ENCODE assay signal across 19 cellular contexts in genomic region chr5:146009020-146009419, GRCh38.
DNase-seq lines count a peak whose midpoint lies in the region; ATAC-seq, FAIRE-seq and TF ChIP-seq lines count a peak whose summit lies in the region.
"Had no signal": no experiment of that assay in that cellular context is flagged by ENCODE, and none has a peak within 500 bp of the region (broad histone marks: within the 10 kb centered on the region; RNA-seq: fewer than 3 reads in every experiment).

No MANE protein-coding gene starts in this region.

- TF ChIP-seq POLR2A in IMR-90 (IDR thresholded peaks at IDR 0.05; ENCODE audit: low read depth, low read length) (no peak), K562 (conservative IDR thresholded peaks at IDR 0.05) (no peak)

- H4K91ac ChIP-seq in IMR-90 (ENCODE audit: insufficient read depth, low read depth, low read length) = no peak overlapping the region

- BruUV-seq in A673 (replicated peaks; lab: Mats Ljungman, UMichigan) = no TSS peak
- BruUV-seq in IMR-90 (replicated peaks; lab: Mats Ljungman, UMichigan) = no TSS peak
- no TSS peak for BruUV-seq in K562 (replicated peaks; lab: Mats Ljungman, UMichigan)

- H4K8ac ChIP-seq in IMR-90 (ENCODE audit: low read depth in 2 of 2, low read length in 2 of 2) = no peak overlapping the region

- no CpG with 5 or more reads among the region's 1 CpG for WGBS in IMR-90 (ENCODE audit: extremely low coverage in 2 of 2, insufficient read length in 1 of 2), 2 experiments
- 0% methylated on average over 1 of the region's 1 CpG for WGBS in K562 (ENCODE audit: insufficient coverage, low coverage, missing lambda C conversion rate)

- no peak overlapping the region for H3K4ac ChIP-seq in IMR-90 (ENCODE audit: low read depth, low read length)

- no peaks in the 10 kb centered on the region for H3K36me3 ChIP-seq in A673 (ENCODE audit: insufficient read depth, low read length, poor library complexity, severe bottlenecking)
- no peaks in the 10 kb centered on the region for H3K36me3 ChIP-seq in IMR-90 (ENCODE audit: control insufficient read depth, insufficient read depth, low read length)
- H3K36me3 ChIP-seq in K562 (ENCODE audit: control insufficient read depth, insufficient read depth, low read length) = no peaks in the 10 kb centered on the region
- H3K36me3 ChIP-seq in ascending aorta = no peaks in the 10 kb centered on the region
- H3K36me3 ChIP-seq: BLaER1 had no signal

- POLR2A ChIA-PET in A673 (lab: Charles Lee; ENCODE audit: low non-redundant PET) = no interaction called here
- POLR2A ChIA-PET in IMR-90 (lab: Charles Lee; ENCODE audit: unreplicated experiment) = no interaction called here
- POLR2A ChIA-PET in K562 (lab: Yijun Ruan, JAX) = interaction anchor here (0.7 to 1.1 kb wide), 4 partner anchors 13 to 506 kb away, joined by 3 to 4 read pairs (median 3); no protein-coding TSS in a partner anchor

- H3K18ac ChIP-seq in IMR-90 (ENCODE audit: low read depth, low read length) = no peak overlapping the region

- intact Hi-C loops in A673 (cut with micrococcal nuclease; ENCODE audit: unreplicated experiment) = no loop called here
- intact Hi-C loops in IMR-90 (cut with micrococcal nuclease) = no loop called here
- intact Hi-C loops in K562 (cut with micrococcal nuclease) = no loop called here
- intact Hi-C loops in ascending aorta (cut with DNase I) = no loop called here

- H2BK5ac ChIP-seq in IMR-90 (ENCODE audit: low read depth, low read length, poor library complexity, severe bottlenecking) = no peak overlapping the region

- H2AFZ ChIP-seq in IMR-90 (replicated peaks; ENCODE audit: low read length, poor library complexity) (no peak overlapping the region), K562 (ENCODE audit: low read depth, low read length) (no peak overlapping the region)

- DNase-seq in A673 (ENCODE audit: low spot score) = peak; percentile 16
- peak; percentile 16 for DNase-seq in IMR-90
- DNase-seq in RPMI7951 (ENCODE audit: low read depth) = peak; percentile 39
- DNase-seq in K562 (ENCODE audit: extremely low read depth in 1 of 4, low spot score in 3 of 4) = no peak
- DNase-seq in anterior cingulate cortex (lab: John Stamatoyannopoulos, UW) = no peak
- DNase-seq in GM19238 (ENCODE audit: insufficient read length, low spot score) = no peak
- DNase-seq in NCI-H69 (lab: John Stamatoyannopoulos, UW) = no peak
- DNase-seq in ascending aorta (ENCODE audit: low spot score in 2 of 2) = no peak
- DNase-seq: AML-193; Caco-2; CD8-positive, alpha-beta memory T cell; DND-41; GOT3; H9 had no signal

- H3K14ac ChIP-seq in IMR-90 (replicated peaks; ENCODE audit: low read depth, low read length) = no peak overlapping the region

- dilution Hi-C loops in IMR-90 (cut with HindIII; ENCODE audit: low sequenced_read_pairs, unreplicated experiment) = no loop called here

- H4K20me1 ChIP-seq in IMR-90 (ENCODE audit: insufficient read depth, low read length) (no peaks in the 10 kb centered on the region), K562 (replicated peaks; ENCODE audit: control insufficient read depth, insufficient read depth, low read length) (no peaks in the 10 kb centered on the region)
- H4K20me1 ChIP-seq: BLaER1 had no signal

- CTCF ChIA-PET in A673 (lab: Charles Lee) = no interaction called here
- CTCF ChIA-PET in IMR-90 (lab: Yijun Ruan, JAX) = interaction anchor here (1.4 kb wide), 1 partner anchor 32 kb away, joined by 3 read pairs; no protein-coding TSS in a partner anchor
- CTCF ChIA-PET in K562 (lab: Yijun Ruan, JAX; ENCODE audit: low intra/inter-chr PET ratio) = no interaction called here

- TF ChIP-seq RAD21 in IMR-90 (IDR thresholded peaks at IDR 0.05; ENCODE audit: low read length) (no peak), K562 (CRISPR knock-in tag; conservative IDR thresholded peaks at IDR 0.05 in 1 of 2, IDR thresholded peaks at IDR 0.05 in 1 of 2) (no peak)

- H2BK20ac ChIP-seq in IMR-90 (ENCODE audit: low read depth, low read length) = no peak overlapping the region

- H3K27me3 ChIP-seq in A673 (replicated peaks; ENCODE audit: insufficient read depth, low read depth, low read length, poor library complexity) = no peaks in the 10 kb centered on the region
- no peaks in the 10 kb centered on the region; the same call in 1 of the 2 replicates for H3K27me3 ChIP-seq in IMR-90 (ENCODE audit: control insufficient read depth, insufficient read depth, low read length)
- peaks cover 0 to 5% of the 10 kb centered on the region in 2 experiments; a peak in 1 of 5 replicates for H3K27me3 ChIP-seq in K562 (ENCODE audit: control insufficient read depth in 2 of 2, insufficient read depth in 2 of 2, low read length in 2 of 2)
- H3K27me3 ChIP-seq in ascending aorta = no peaks in the 10 kb centered on the region
- H3K27me3 ChIP-seq: BLaER1 had no signal

- H2BK120ac ChIP-seq in IMR-90 (ENCODE audit: low read depth, low read length) = no peak overlapping the region

- H3K79me1 ChIP-seq in IMR-90 (ENCODE audit: low read depth in 1 of 2, low read length in 2 of 2) = no peaks in the 10 kb centered on the region

- no peak overlapping the region for H2AK9ac ChIP-seq in IMR-90 (replicated peaks; ENCODE audit: low read depth, low read length, poor library complexity)

- H3K4me2 ChIP-seq in IMR-90 (ENCODE audit: low read depth, low read length) (no peak overlapping the region), K562 (ENCODE audit: insufficient read depth, low read length) (no peak overlapping the region)
- H3K4me2 ChIP-seq: BLaER1, KMS-11 had no signal

- H3K4me1 ChIP-seq in A673 (ENCODE audit: insufficient read depth, low read length, poor library complexity, severe bottlenecking) (peaks cover 35% of the 10 kb centered on the region), IMR-90 (ENCODE audit: control insufficient read depth, insufficient read depth, low read length) (no peaks in the 10 kb centered on the region), K562 (replicated peaks in 1 of 2; ENCODE audit: control insufficient read depth in 2 of 2, insufficient read depth in 2 of 2, low read length in 2 of 2) (no peaks in the 10 kb centered on the region; a peak in 1 of 5 replicates), ascending aorta (peaks cover 0 to 10% of the 10 kb centered on the region in 2 donors)
- H3K4me1 ChIP-seq: Caco-2 had no signal

- H3K23ac ChIP-seq in IMR-90 (ENCODE audit: low read depth, low read length) = no peak overlapping the region

- TF ChIP-seq EP300 in K562 (IDR thresholded peaks at IDR 0.05; ENCODE audit: low read length) = no peak

- H3K9ac ChIP-seq in IMR-90 (ENCODE audit: low read depth, low read length) = no peak overlapping the region
- H3K9ac ChIP-seq in K562 (ENCODE audit: insufficient read depth in 1 of 2, low read depth in 2 of 2, low read length in 2 of 2) = no peak overlapping the region
- H3K9ac ChIP-seq: BLaER1, KMS-11 had no signal

- H3K4me3 ChIP-seq in A673 (ENCODE audit: low read depth, low read length, poor library complexity, severe bottlenecking) = no peak overlapping the region
- H3K4me3 ChIP-seq in IMR-90 (ENCODE audit: insufficient read depth, low read depth, low read length) = no peak overlapping the region
- no peak overlapping the region for H3K4me3 ChIP-seq in K562
- no peak overlapping the region for H3K4me3 ChIP-seq in ascending aorta
- H3K4me3 ChIP-seq: BLaER1, GM12878 had no signal

- H3K9me1 ChIP-seq in IMR-90 (ENCODE audit: insufficient read depth, low read length) (no peaks in the 10 kb centered on the region), K562 (ENCODE audit: control insufficient read depth, insufficient read depth, low read length) (no peaks in the 10 kb centered on the region)

- no peak for TF ChIP-seq CTCF in A673 (conservative IDR thresholded peaks at IDR 0.05; ENCODE audit: low read depth, low read length)
- TF ChIP-seq CTCF in IMR-90 (conservative IDR thresholded peaks at IDR 0.05; ENCODE audit: low read depth, low read length) = no peak
- no peak for TF ChIP-seq CTCF in K562 (IDR thresholded peaks at IDR 0.05 in 2 of 3, conservative IDR thresholded peaks at IDR 0.05 in 1 of 3; ENCODE audit: insufficient read depth in 2 of 3, low read depth in 1 of 3, low read length in 3 of 3)
- TF ChIP-seq CTCF in ascending aorta (IDR thresholded peaks at IDR 0.05) = no peak

- ATAC-seq in IMR-90 (ENCODE audit: low read depth) = no peak
- no peak for ATAC-seq in K562
- ATAC-seq: GM12878 had no signal

- H2AK5ac ChIP-seq in IMR-90 (ENCODE audit: low read depth, low read length) = no peak overlapping the region

- no peaks in the 10 kb centered on the region for H3K79me2 ChIP-seq in K562 (ENCODE audit: control insufficient read depth, insufficient read depth, low read length)

- FAIRE-seq in K562 (lab: Jason Lieb, UNC) = no peak
- FAIRE-seq: GM12878, GM18507 had no signal

- in situ Hi-C loops in IMR-90 (cut with MboI; ENCODE audit: low sequenced_read_pairs) = no loop called here
- in situ Hi-C loops in K562 (cut with MboI) = no loop called here

- H2BK15ac ChIP-seq in IMR-90 (ENCODE audit: low read depth, low read length) = no peak overlapping the region

- H3K9me3 ChIP-seq in A673 (ENCODE audit: low read depth, low read length, poor library complexity, severe bottlenecking) (no peaks in the 10 kb centered on the region), IMR-90 (ENCODE audit: control insufficient read depth, insufficient read depth, low read length) (no peaks in the 10 kb centered on the region; the same call in 1 of the 2 replicates), K562 (replicated peaks; ENCODE audit: control insufficient read depth, insufficient read depth, low read depth, low read length) (no peaks in the 10 kb centered on the region), ascending aorta (no peaks in the 10 kb centered on the region)
- H3K9me3 ChIP-seq: BLaER1, Caco-2 had no signal

- H3K56ac ChIP-seq in IMR-90 (ENCODE audit: extremely low read depth, insufficient read depth, low read length) = no peak overlapping the region

- no peak overlapping the region for H3K27ac ChIP-seq in A673 (ENCODE audit: low read depth, low read length, poor library complexity, severe bottlenecking)
- no peak overlapping the region for H3K27ac ChIP-seq in IMR-90 (ENCODE audit: insufficient read depth, low read length)
- H3K27ac ChIP-seq in K562 (ENCODE audit: extremely low read depth, low read depth, low read length) = no peak overlapping the region
- H3K27ac ChIP-seq in ascending aorta = no peak overlapping the region
- H3K27ac ChIP-seq: 22Rv1, BLaER1, KMS-11 had no signal

- no peak overlapping the region for H4K5ac ChIP-seq in IMR-90 (ENCODE audit: low read depth, low read length)

TF ChIP-seq in IMR-90, 13 proteins besides CTCF, POLR2A, EP300 and RAD21 (continues in another document):
- TF ChIP-seq MAFK (IDR thresholded peaks at IDR 0.05; ENCODE audit: low read depth, low read length) (no peak), MXI1 (IDR thresholded peaks at IDR 0.05; ENCODE audit: borderline replicate concordance, low read depth, low read length) (no peak), BHLHE40 (IDR thresholded peaks at IDR 0.05; ENCODE audit: low read depth, low read length) (no peak)

TF ChIP-seq in K562, 482 proteins besides CTCF, POLR2A, EP300 and RAD21:
- TF ChIP-seq ZNF212 (CRISPR knock-in tag; IDR thresholded peaks at IDR 0.05) = no peak
- peak; percentile 2 for TF ChIP-seq MEIS2 (IDR thresholded peaks at IDR 0.05; ENCODE audit: partially characterized antibody)

Comparison
In these comparisons a context has a peak if more than half of its experiments do, and no peak if none do; other contexts are left out.
1. DNase-seq: peak in A673 (single experiment), IMR-90 (single experiment) and RPMI7951 (single experiment); none in K562 (0 of 4), anterior cingulate cortex (0 of 58), GM19238 (single experiment), NCI-H69 (single experiment) and ascending aorta (0 of 2).